In genomic region chr10:14553434-14553833, GRCh38 we compare ENCODE assay signal across 9 cellular contexts.
DNase-seq lines count a peak whose midpoint lies in the region; ATAC-seq and TF ChIP-seq lines count a peak whose summit lies in the region.
"Had no signal": no experiment of that assay in that cellular context is flagged by ENCODE, and none has a peak within 500 bp of the region (broad histone marks: within the 10 kb centered on the region; RNA-seq: fewer than 3 reads in every experiment).

No MANE protein-coding gene starts in this region.

- H3K4me1 Mint-ChIP-seq in activated T-helper 1 cell treated with anti-CD3 and anti-CD28 coated beads, Interleukin-12 subunit alpha, Interleukin-12 subunit beta, Interleukin-2, Interleukin-4 antibody, amounts not matched to agents 30 ng/mL and 10 ng/mL and 1 ng/mL, durations not matched to agents 14 hours and 24 hours and 36 hours (ENCODE audit: low read depth): peaks cover 84% of the 10 kb centered on the region

- H3K9me3 ChIP-seq in SK-N-SH: no peaks in the 10 kb centered on the region
- H3K9me3 ChIP-seq: ovary had no signal

- H3K27ac ChIP-seq in SK-N-SH (ENCODE audit: low read depth in 2 of 2, low read length in 1 of 2): no peak overlapping the region; a peak in 1 of 4 replicates
- H3K27ac ChIP-seq: ovary had no signal

- peak overlapping the region; percentile 78 for H3K27ac Mint-ChIP-seq in activated T-helper 1 cell treated with anti-CD3 and anti-CD28 coated beads, Interleukin-12 subunit alpha, Interleukin-12 subunit beta, Interleukin-2, Interleukin-4 antibody, amounts not matched to agents 30 ng/mL and 10 ng/mL and 1 ng/mL, durations not matched to agents 14 hours and 24 hours and 36 hours

- H3K4me1 ChIP-seq in SK-N-SH (ENCODE audit: control insufficient read depth in 1 of 2, insufficient read depth in 2 of 2, low read depth in 1 of 2, low read length in 1 of 2): no peaks in the 10 kb centered on the region; a peak in 1 of 4 replicates

- no peaks in the 10 kb centered on the region for H3K9me2 ChIP-seq in SK-N-SH

- no peak overlapping the region for H3K9ac ChIP-seq in SK-N-SH

- WGBS in SK-N-SH (ENCODE audit: low lambda C conversion rate): 87% methylated on average over 1 of the region's 1 CpG

- H2AFZ ChIP-seq in SK-N-SH (ENCODE audit: low read depth): no peak overlapping the region

- no peaks in the 10 kb centered on the region for H4K20me1 ChIP-seq in SK-N-SH (ENCODE audit: insufficient read depth)

- ATAC-seq in HG02981 (IDR thresholded peaks at IDR 0.05; ENCODE audit: unreplicated experiment) (peak; percentile 40), HG02852 (IDR thresholded peaks at IDR 0.05; ENCODE audit: unreplicated experiment) (no peak), GM18909 (IDR thresholded peaks at IDR 0.05; ENCODE audit: poor library complexity, unreplicated experiment) (no peak), GM18511 (IDR thresholded peaks at IDR 0.05; ENCODE audit: unreplicated experiment) (no peak)

- no peaks in the 10 kb centered on the region for H3K9me3 Mint-ChIP-seq in activated T-helper 1 cell treated with anti-CD3 and anti-CD28 coated beads, Interleukin-12 subunit alpha, Interleukin-12 subunit beta, Interleukin-2, Interleukin-4 antibody, amounts not matched to agents 30 ng/mL and 10 ng/mL and 1 ng/mL, durations not matched to agents 14 hours and 24 hours and 36 hours

- no peaks in the 10 kb centered on the region for H3K36me3 ChIP-seq in kidney epithelial cell (ENCODE audit: control insufficient read depth, insufficient read depth, low read length)
- no peaks in the 10 kb centered on the region for H3K36me3 ChIP-seq in SK-N-SH (replicated peaks in 1 of 2; ENCODE audit: control insufficient read depth in 1 of 2, insufficient read depth in 2 of 2, low read length in 1 of 2)
- H3K36me3 ChIP-seq: ovary had no signal

- TF ChIP-seq EP300 in SK-N-SH (IDR thresholded peaks at IDR 0.05; ENCODE audit: borderline replicate concordance in 1 of 2, low read depth in 1 of 2, low read length in 1 of 2): no peak

- H3K4me3 ChIP-seq in kidney epithelial cell (ENCODE audit: low read depth, low read length): no peak overlapping the region
- no peak overlapping the region for H3K4me3 ChIP-seq in SK-N-SH (ENCODE audit: low read depth in 2 of 2, low read length in 1 of 2)
- H3K4me3 ChIP-seq: ovary had no signal

- no peaks in the 10 kb centered on the region for H3F3A ChIP-seq in SK-N-SH (replicated peaks; ENCODE audit: insufficient read depth)

- no peaks in the 10 kb centered on the region for H3K79me2 ChIP-seq in SK-N-SH (ENCODE audit: insufficient read depth)

- peak overlapping the region; percentile 11 for H3K4me3 Mint-ChIP-seq in activated T-helper 1 cell treated with anti-CD3 and anti-CD28 coated beads, Interleukin-12 subunit alpha, Interleukin-12 subunit beta, Interleukin-2, Interleukin-4 antibody, amounts not matched to agents 30 ng/mL and 10 ng/mL and 1 ng/mL, durations not matched to agents 14 hours and 24 hours and 36 hours

- intact Hi-C loops in activated T-helper 1 cell treated with anti-CD3 and anti-CD28 coated beads, Interleukin-12 subunit alpha, Interleukin-12 subunit beta, Interleukin-2, Interleukin-4 antibody, amounts not matched to agents 30 ng/mL and 10 ng/mL and 1 ng/mL, durations not matched to agents 14 hours and 24 hours and 36 hours (cut with micrococcal nuclease): loop anchor here (5.0 kb wide), 1 partner anchor 34 kb away; no protein-coding TSS in a partner anchor

- H3K4me2 ChIP-seq in SK-N-SH: no peak overlapping the region

- H3K27me3 Mint-ChIP-seq in activated T-helper 1 cell treated with anti-CD3 and anti-CD28 coated beads, Interleukin-12 subunit alpha, Interleukin-12 subunit beta, Interleukin-2, Interleukin-4 antibody, amounts not matched to agents 30 ng/mL and 10 ng/mL and 1 ng/mL, durations not matched to agents 14 hours and 24 hours and 36 hours (ENCODE audit: insufficient read depth): peaks cover 1% of the 10 kb centered on the region

- CTCF ChIA-PET in SK-N-SH (lab: Yijun Ruan, JAX): interaction anchor here (0.5 to 1.9 kb wide), 4 partner anchors 11 to 326 kb away, joined by 3 to 7 read pairs (median 4); no protein-coding TSS in a partner anchor

- TF ChIP-seq RAD21 in SK-N-SH (IDR thresholded peaks at IDR 0.05; ENCODE audit: low read length): no peak

- POLR2A ChIA-PET in SK-N-SH (lab: Yijun Ruan, JAX): interaction anchor here (1.3 kb wide), 1 partner anchor 10 kb away, joined by 3 read pairs; no protein-coding TSS in a partner anchor

- TF ChIP-seq CTCF in kidney epithelial cell (IDR thresholded peaks at IDR 0.05; ENCODE audit: insufficient read depth, low read length, poor library complexity, severe bottlenecking) (no peak), SK-N-SH (IDR thresholded peaks at IDR 0.05) (no peak)

- H3K27me3 ChIP-seq in kidney epithelial cell (ENCODE audit: control insufficient read depth, insufficient read depth, low read length) (no peaks in the 10 kb centered on the region), SK-N-SH (ENCODE audit: insufficient read depth) (no peaks in the 10 kb centered on the region)
- H3K27me3 ChIP-seq: ovary had no signal

- DNase-seq in AG08396 (ENCODE audit: low spot score) (peak; percentile 60), kidney epithelial cell (ENCODE audit: low read depth) (peak; percentile 71), SK-N-SH (no peak)
- DNase-seq in activated T-helper 1 cell treated with anti-CD3 and anti-CD28 coated beads, Interleukin-12 subunit alpha, Interleukin-12 subunit beta, Interleukin-2, Interleukin-4 antibody, amounts not matched to agents 30 ng/mL and 10 ng/mL and 1 ng/mL, durations not matched to agents 14 hours and 24 hours and 36 hours (ENCODE audit: low spot score): no peak
- DNase-seq: ovary had no signal

- H3K36me3 Mint-ChIP-seq in activated T-helper 1 cell treated with anti-CD3 and anti-CD28 coated beads, Interleukin-12 subunit alpha, Interleukin-12 subunit beta, Interleukin-2, Interleukin-4 antibody, amounts not matched to agents 30 ng/mL and 10 ng/mL and 1 ng/mL, durations not matched to agents 14 hours and 24 hours and 36 hours (ENCODE audit: low read depth): peaks cover 48% of the 10 kb centered on the region

TF ChIP-seq in SK-N-SH, 30 proteins besides CTCF, POLR2A, EP300 and RAD21:
- TF ChIP-seq MEF2A (IDR thresholded peaks at IDR 0.05; ENCODE audit: borderline replicate concordance, low read depth): no peak
- TF ChIP-seq, protein P1, sequence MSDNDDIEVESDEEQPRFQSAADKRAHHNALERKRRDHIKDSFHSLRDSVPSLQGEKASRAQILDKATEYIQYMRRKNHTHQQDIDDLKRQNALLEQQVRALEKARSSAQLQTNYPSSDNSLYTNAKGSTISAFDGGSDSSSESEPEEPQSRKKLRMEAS (IDR thresholded peaks at IDR 0.05; ENCODE audit: low read depth): no peak
- TF ChIP-seq TCF12 (IDR thresholded peaks at IDR 0.05): no peak
- no peak for TF ChIP-seq RCOR1 (IDR thresholded peaks at IDR 0.05; ENCODE audit: low read length)
- TF ChIP-seq ELF1 (IDR thresholded peaks at IDR 0.05): no peak
- TF ChIP-seq SIN3A (IDR thresholded peaks at IDR 0.05; ENCODE audit: borderline replicate concordance, low read depth, low read length): no peak
- no peak for TF ChIP-seq FOXJ3 (CRISPR knock-in tag; IDR thresholded peaks at IDR 0.05)
- no peak for TF ChIP-seq NRF1 (IDR thresholded peaks at IDR 0.05; ENCODE audit: low read depth, low read length)
- no peak for TF ChIP-seq RXRA (IDR thresholded peaks at IDR 0.05; ENCODE audit: borderline replicate concordance, low read depth)
- no peak for TF ChIP-seq POLR2AphosphoS5 (IDR thresholded peaks at IDR 0.05; ENCODE audit: low read depth, low read length)
TF ChIP-seq in SK-N-SH: peak in this region for 0.

Comparison
In these comparisons a context has a peak if more than half of its experiments do, and no peak if none do; other contexts are left out.
1. DNase-seq: peak in AG08396 (single experiment) and kidney epithelial cell (single experiment); none in activated T-helper 1 cell treated with anti-CD3 and anti-CD28 coated beads, Interleukin-12 subunit alpha, Interleukin-12 subunit beta, Interleukin-2, Interleukin-4 antibody, amounts not matched to agents 30 ng/mL and 10 ng/mL and 1 ng/mL, durations not matched to agents 14 hours and 24 hours and 36 hours (single experiment) and SK-N-SH (single experiment).